In the genomic region with DNA sequence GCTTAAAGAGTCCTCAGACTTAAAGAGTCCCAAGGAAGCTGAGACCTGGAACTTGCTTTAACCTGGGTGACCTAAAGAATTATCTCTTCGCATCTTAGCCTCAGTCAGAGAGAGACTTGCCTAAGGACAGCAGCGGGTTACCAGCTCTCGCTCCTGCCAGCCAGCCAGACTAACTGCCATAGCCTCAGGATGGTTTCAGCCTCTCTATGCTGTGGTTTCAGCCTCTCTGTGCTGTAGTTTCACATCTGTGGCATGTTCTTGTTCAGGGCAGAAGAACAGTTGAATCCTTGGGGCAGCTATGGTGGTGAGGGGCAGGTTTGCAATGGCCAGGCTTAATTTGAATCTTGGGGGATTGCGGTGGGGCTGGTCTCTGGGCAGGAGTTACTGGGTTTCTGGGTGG, we compare ENCODE assay signal across 8 cellular contexts. TPM values are rescaled to one million over a fixed set of nuclear protein-coding genes. Genes with fewer than 3 reads are reported as not detected.
DNase-seq lines count a peak whose midpoint lies in the region; ATAC-seq and TF ChIP-seq lines count a peak whose summit lies in the region.

No MANE protein-coding gene starts in this region.

- H3K9me3 ChIP-seq in ovary (no peaks in the 10 kb centered on the region), sigmoid colon (no peaks in the 10 kb centered on the region)

- TF ChIP-seq CTCF in brain (conservative IDR thresholded peaks at IDR 0.05) (no peak), ovary (IDR thresholded peaks at IDR 0.05) (no peak), sigmoid colon (IDR thresholded peaks at IDR 0.05) (no peak)

- H3K27me3 Mint-ChIP-seq in IgD-negative memory B cell (no peaks in the 10 kb centered on the region), brain (no peaks in the 10 kb centered on the region), naive B cell (no peaks in the 10 kb centered on the region)

- H3K9me3 Mint-ChIP-seq in IgD-negative memory B cell: no peaks in the 10 kb centered on the region
- H3K9me3 Mint-ChIP-seq in brain: no peaks in the 10 kb centered on the region
- H3K9me3 Mint-ChIP-seq in naive B cell: no peaks in the 10 kb centered on the region

- H3K27ac ChIP-seq in ACC112 (ENCODE audit: low read depth, low read length) (peak overlapping the region; percentile 7), ovary (no peak overlapping the region), sigmoid colon (peak overlapping the region in 1 of 4 donors; percentile 17)

- H3K27ac Mint-ChIP-seq in IgD-negative memory B cell (peak overlapping the region in 2 of 3 donors; percentile 26 to 39), brain (peak overlapping the region in 3 of 5 experiments; percentile 16 to 78 (median 34)), naive B cell (peak overlapping the region in 4 of 6 donors; percentile 47 to 67 (median 52))

- H3K4me1 ChIP-seq in ACC112 (ENCODE audit: control insufficient read depth, insufficient read depth, low read length, unreplicated experiment) (peaks cover 66% of the 10 kb centered on the region), ovary (ENCODE audit: insufficient read depth) (peaks cover 10% of the 10 kb centered on the region), sigmoid colon (peaks cover 0 to 80% (median 66%) of the 10 kb centered on the region in 4 donors)

- no peaks in the 10 kb centered on the region for H3K27me3 ChIP-seq in ACC112 (ENCODE audit: insufficient read depth, low read length)
- H3K27me3 ChIP-seq in ovary: no peaks in the 10 kb centered on the region
- H3K27me3 ChIP-seq in sigmoid colon: no peaks in the 10 kb centered on the region

- H3K4me1 Mint-ChIP-seq in IgD-negative memory B cell (peaks cover 14 to 32% (median 20%) of the 10 kb centered on the region in 3 donors), brain (peaks cover 46% of the 10 kb centered on the region), naive B cell (peaks cover 41 to 73% (median 69%) of the 10 kb centered on the region in 3 donors)

- no peak for ATAC-seq in naive B cell (ENCODE audit: low read depth in 2 of 2)

- H3K4me3 ChIP-seq in ACC112 (ENCODE audit: low read depth, low read length): peak overlapping the region; percentile 99
- no peak overlapping the region for H3K4me3 ChIP-seq in ovary
- no peak overlapping the region for H3K4me3 ChIP-seq in sigmoid colon

- DNase-seq in naive B cell (no peak), ovary (no peak), HCEC 1CT (no peak), NCI-H526 (lab: John Stamatoyannopoulos, UW) (no peak), sigmoid colon (no peak)

- H3K36me3 Mint-ChIP-seq in IgD-negative memory B cell (no peaks in the 10 kb centered on the region), brain (no peaks in the 10 kb centered on the region), naive B cell (no peaks in the 10 kb centered on the region)

- intact Hi-C loops in ovary (cut with DNase I) (no loop called here), sigmoid colon (cut with DNase I) (no loop called here)

- no peak overlapping the region for H2AFZ ChIP-seq in ACC112 (ENCODE audit: low read length, unreplicated experiment)

- peaks cover 62% of the 10 kb centered on the region for H3K79me2 ChIP-seq in ACC112 (ENCODE audit: control insufficient read depth, insufficient read depth, low read length, unreplicated experiment)

- H3K36me3 ChIP-seq in ACC112 (ENCODE audit: insufficient read depth, low read length) (peaks cover 7% of the 10 kb centered on the region; the same call in 1 of the 2 replicates), ovary (no peaks in the 10 kb centered on the region), sigmoid colon (peaks cover 0 to 11% (median 4%) of the 10 kb centered on the region in 4 donors)

- 92 to 93% (median 92%) methylated on average over 4 of the region's 4 CpGs for WGBS in ovary, 3 donors
- 94 to 95% methylated on average over 4 of the region's 4 CpGs for WGBS in sigmoid colon, 2 donors

- TF ChIP-seq POLR2A in ovary (IDR thresholded peaks at IDR 0.05): no peak
- no peak for TF ChIP-seq POLR2A in sigmoid colon (IDR thresholded peaks at IDR 0.05)

- TF ChIP-seq EP300 in ovary (IDR thresholded peaks at IDR 0.05) (no peak), sigmoid colon (IDR thresholded peaks at IDR 0.05) (no peak)

- H3K4me3 Mint-ChIP-seq in IgD-negative memory B cell: peak overlapping the region; percentile 62 to 89 (median 84)
- H3K4me3 Mint-ChIP-seq in brain: peak overlapping the region; percentile 49 to 88 (median 65)
- H3K4me3 Mint-ChIP-seq in naive B cell: peak overlapping the region; percentile 50 to 95 (median 72)

RNA-seq across cellular contexts. Expression of a gene that starts 2.3 kb away (rescaled TPM):
- polyA plus RNA-seq in IgD-negative memory B cell (54.2 TPM), brain (ENCODE audit: insufficient read depth, low read depth, low replicate concordance) (20.3 TPM), naive B cell (ENCODE audit: low read depth in 6 of 6) (10 to 100 TPM; 45.3 to 64.6 (median 53.8) TPM), ovary (10 to 100 TPM in 1 of 2 donors, 1 to 10 TPM in 1; 4.3 to 15.8 TPM), sigmoid colon (10 to 100 TPM; 21.6 to 29.0 (median 25.2) TPM)
- total RNA-seq in ovary (10 to 100 TPM; 21.2 to 41.7 (median 25.5) TPM), sigmoid colon (10 to 100 TPM; 10.7 to 27.5 (median 15.6) TPM)

RNA-seq across cellular contexts. Expression of a gene that starts 6.3 kb away (rescaled TPM):
- polyA plus RNA-seq in IgD-negative memory B cell (17.8 TPM), brain (ENCODE audit: insufficient read depth, low read depth, low replicate concordance) (4.0 TPM), naive B cell (ENCODE audit: low read depth in 6 of 6) (10 to 100 TPM; 10.2 to 35.1 (median 16.2) TPM), ovary (1 to 10 TPM; 2.7 to 3.4 TPM), sigmoid colon (10 to 100 TPM in 1 of 3 donors, 1 to 10 TPM in 2; 1.2 to 12.8 (median 2.5) TPM)
- total RNA-seq in ovary (1 to 10 TPM; 3.2 to 8.7 (median 4.6) TPM), sigmoid colon (1 to 10 TPM; 2.5 to 8.9 (median 6.0) TPM)

RNA-seq across cellular contexts. Expression of a gene that starts 33.9 kb away (rescaled TPM):
- polyA plus RNA-seq in IgD-negative memory B cell (1.2 TPM), brain (ENCODE audit: insufficient read depth, low read depth, low replicate concordance) (3.8 TPM), naive B cell (ENCODE audit: low read depth in 6 of 6) (1 to 10 TPM in 5 of 6 donors, under 1 TPM in 1; 0.88 to 4.2 (median 1.2) TPM), ovary (100 to 1,000 TPM; 216 to 268 TPM), sigmoid colon (100 to 1,000 TPM in 1 of 3 donors, 10 to 100 TPM in 2; 26.8 to 587 (median 78.7) TPM)
- total RNA-seq in ovary (100 to 1,000 TPM; 175 to 850 (median 372) TPM), sigmoid colon (100 to 1,000 TPM; 142 to 573 (median 268) TPM)

RNA-seq across cellular contexts. Expression of a gene that starts 34.2 kb away (rescaled TPM):
- polyA plus RNA-seq in IgD-negative memory B cell: 2.3 TPM
- 7.1 TPM for polyA plus RNA-seq in brain (ENCODE audit: insufficient read depth, low read depth, low replicate concordance)
- polyA plus RNA-seq in naive B cell (ENCODE audit: low read depth in 6 of 6): 1 to 10 TPM; 1.5 to 3.3 (median 1.8) TPM
- under 1 TPM in 6 of 7 donors, not detected in 1; 0.11 to 0.72 (median 0.34) TPM for total RNA-seq in ovary
- polyA plus RNA-seq in ovary: under 1 TPM in 1 of 2 donors, not detected in 1; 0.31 TPM
- total RNA-seq in sigmoid colon: under 1 TPM in 3 of 4 donors, not detected in 1; 0.14 to 0.36 (median 0.33) TPM
- polyA plus RNA-seq in sigmoid colon: under 1 TPM in 2 of 3 donors, not detected in 1; 0.69 to 0.96 TPM

RNA-seq across cellular contexts. Expression of a gene that starts 55.1 kb away (rescaled TPM):
- polyA plus RNA-seq in IgD-negative memory B cell (77.7 TPM), brain (ENCODE audit: insufficient read depth, low read depth, low replicate concordance) (75.7 TPM), naive B cell (ENCODE audit: low read depth in 6 of 6) (100 to 1,000 TPM in 1 of 6 donors, 10 to 100 TPM in 5; 68.1 to 104 (median 91.9) TPM), ovary (10 to 100 TPM; 52.0 to 78.4 TPM), sigmoid colon (10 to 100 TPM; 13.8 to 25.4 (median 14.1) TPM)
- total RNA-seq in ovary (10 to 100 TPM; 49.7 to 99.1 (median 85.4) TPM), sigmoid colon (10 to 100 TPM; 28.5 to 51.2 (median 40.5) TPM)
